11 cellular contexts compared by ENCODE assay signal in the genomic region with DNA sequence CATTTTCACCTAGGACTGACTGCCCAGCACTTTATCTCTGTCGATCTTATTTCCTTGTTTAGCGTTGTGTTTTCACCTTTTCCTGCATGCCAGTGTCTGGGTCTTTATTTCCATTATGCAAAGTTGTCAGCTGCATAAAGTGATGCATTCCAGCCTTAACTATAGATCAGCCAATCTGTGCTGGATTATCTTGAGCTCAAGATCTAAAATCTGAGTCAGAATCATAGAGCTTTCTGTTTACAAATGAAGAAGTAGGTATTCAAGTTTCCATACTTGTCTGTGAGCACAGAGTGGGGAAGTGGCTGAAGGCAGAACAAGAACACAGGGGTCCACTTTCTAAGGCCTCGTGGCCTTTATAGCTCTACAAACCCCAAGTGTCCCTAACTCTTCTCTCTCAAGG.
A peak's percentile ranks its signal among the peaks of the same experiment; 100 is the strongest.
DNase-seq lines count a peak whose midpoint lies in the region; ATAC-seq, FAIRE-seq and TF ChIP-seq lines count a peak whose summit lies in the region.
"Had no signal": no experiment of that assay in that cellular context is flagged by ENCODE, and none has a peak within 500 bp of the region (broad histone marks: within the 10 kb centered on the region; RNA-seq: fewer than 3 reads in every experiment).

No MANE protein-coding gene starts in this region.

- intact Hi-C loops in GM12878 (cut with micrococcal nuclease; ENCODE audit: unreplicated experiment) = no loop called here
- intact Hi-C loops in stomach (cut with DNase I; ENCODE audit: low total_unique reads) = no loop called here

- H3F3A ChIP-seq in DOHH2 (ENCODE audit: control insufficient read depth, insufficient read depth) = peaks cover 11% of the 10 kb centered on the region

- TF ChIP-seq EP300 in GM12878 (IDR thresholded peaks at IDR 0.05; ENCODE audit: borderline replicate concordance in 1 of 2, control insufficient read depth in 1 of 2, low read depth in 2 of 2, low read length in 2 of 2) (no peak), stomach (IDR thresholded peaks at IDR 0.05) (no peak)

- no TSS peak for BruUV-seq in GM12878 (replicated peaks; lab: Mats Ljungman, UMichigan)

- RAD21 ChIA-PET in GM12878 (lab: Charles Lee; ENCODE audit: unreplicated experiment) = interaction anchor here (0.6 to 1.7 kb wide), 4 partner anchors 14 to 349 kb away, joined by 3 to 6 read pairs (median 6); no protein-coding TSS in a partner anchor

- in situ Hi-C loops in GM12878 (cut with MboI) = no loop called here

- SMC1A ChIA-PET in GM12878 (lab: Charles Lee; ENCODE audit: uncharacterized antibody, unreplicated experiment) = interaction anchor here (0.8 to 1.3 kb wide), 9 partner anchors 8 to 386 kb away, joined by 3 to 5 read pairs (median 3); no protein-coding TSS in a partner anchor

- TF ChIP-seq POLR2A in GM12878 (IDR thresholded peaks at IDR 0.05; ENCODE audit: low read depth, low read length) (no peak), stomach (IDR thresholded peaks at IDR 0.05) (no peak)

- no peak overlapping the region for H3K9ac ChIP-seq in GM12878 (ENCODE audit: control insufficient read depth, insufficient read depth, low read length)

- H3K36me3 ChIP-seq in DOHH2 (ENCODE audit: control insufficient read depth, low read length) = no peaks in the 10 kb centered on the region; the same call in 1 of the 2 replicates
- no peaks in the 10 kb centered on the region for H3K36me3 ChIP-seq in GM12878 (ENCODE audit: control insufficient read depth in 2 of 2, insufficient read depth in 2 of 2, low read length in 1 of 2)
- no peaks in the 10 kb centered on the region for H3K36me3 ChIP-seq in stomach
- H3K36me3 ChIP-seq: left lung had no signal

- CTCF ChIA-PET in GM12878 (lab: Yijun Ruan, JAX) = interaction anchor here (1.2 kb wide), 1 partner anchor 200 kb away, joined by 3 read pairs; no protein-coding TSS in a partner anchor

- H4K20me1 ChIP-seq in DOHH2 (ENCODE audit: control insufficient read depth, insufficient read depth, low read depth, low read length) (no peaks in the 10 kb centered on the region), GM12878 (ENCODE audit: control insufficient read depth, insufficient read depth) (no peaks in the 10 kb centered on the region)

- TF ChIP-seq RAD21 in GM12878 (IDR thresholded peaks at IDR 0.05; ENCODE audit: insufficient read depth, low read depth, low read length) = no peak

- no peaks in the 10 kb centered on the region for H3K9me2 ChIP-seq in DOHH2 (replicated peaks; ENCODE audit: control insufficient read depth, low read length)

- no peaks in the 10 kb centered on the region for H3K9me3 ChIP-seq in DOHH2 (ENCODE audit: control insufficient read depth, insufficient read depth, low read length)
- no peaks in the 10 kb centered on the region; the same call in 2 of the 3 replicates for H3K9me3 ChIP-seq in GM12878 (replicated peaks; ENCODE audit: control insufficient read depth, insufficient read depth, low read length)
- H3K9me3 ChIP-seq in stomach = no peaks in the 10 kb centered on the region
- H3K9me3 ChIP-seq: left lung had no signal

- 19% methylated on average over 3 of the region's 3 CpGs for WGBS in GM12878 (ENCODE audit: insufficient coverage, insufficient replicate concordance, low lambda C conversion rate, missing lambda C conversion rate)
- 50 to 66% (median 59%) methylated on average over 3 of the region's 3 CpGs for WGBS in stomach, 5 donors

- no peak for DNase-seq in GM19239 (ENCODE audit: insufficient read length, low spot score)
- no peak for DNase-seq in GM12878 (ENCODE audit: low read depth, low spot score)
- DNase-seq in NCI-H2107 treated with DMSO at 0.1 percent for 48 hours (lab: John Stamatoyannopoulos, UW; ENCODE audit: unreplicated experiment) = no peak
- no peak for DNase-seq in stomach
- DNase-seq in effector CD4-positive, alpha-beta T cell = no peak
- no peak for DNase-seq in EL
- DNase-seq: left lung, NCI-H1092 had no signal

- TF ChIP-seq CTCF in DOHH2 (IDR thresholded peaks at IDR 0.05; ENCODE audit: low read depth, low read length, poor library complexity, severe bottlenecking) = no peak
- TF ChIP-seq CTCF in GM12878 (IDR thresholded peaks at IDR 0.05 in 2 of 3, conservative IDR thresholded peaks at IDR 0.05 in 1 of 3; ENCODE audit: control insufficient read depth in 2 of 3, extremely low read depth in 1 of 3, insufficient read depth in 1 of 3, low read depth in 3 of 3, low read length in 3 of 3) = no peak
- no peak for TF ChIP-seq CTCF in stomach (IDR thresholded peaks at IDR 0.05)

- H3K27me3 ChIP-seq in DOHH2 (ENCODE audit: control insufficient read depth, low read length) (no peaks in the 10 kb centered on the region), GM12878 (replicated peaks in 1 of 2; ENCODE audit: control insufficient read depth in 2 of 2, insufficient read depth in 2 of 2, low read length in 1 of 2) (no peaks in the 10 kb centered on the region), stomach (no peaks in the 10 kb centered on the region)
- H3K27me3 ChIP-seq: left lung had no signal

- peak; percentile 90 for ATAC-seq in HG03159 (IDR thresholded peaks at IDR 0.05; ENCODE audit: unreplicated experiment)
- ATAC-seq in GM12878 = peak; percentile 82
- ATAC-seq: left lung had no signal

- H3K4me2 ChIP-seq in DOHH2 (ENCODE audit: low read length) (peak overlapping the region; percentile 89), GM12878 (ENCODE audit: control insufficient read depth, insufficient read depth) (no peak overlapping the region)

- H3K4me1 ChIP-seq in DOHH2 (ENCODE audit: control insufficient read depth, low read length) (peaks cover 55% of the 10 kb centered on the region), GM12878 (ENCODE audit: control insufficient read depth, insufficient read depth, low read length) (peaks cover 17% of the 10 kb centered on the region; the same call in 1 of the 2 replicates), stomach (peaks cover 0 to 12% (median 0%) of the 10 kb centered on the region in 4 donors)

- H2AFZ ChIP-seq in GM12878 (ENCODE audit: control insufficient read depth, low read depth, low read length) = no peak overlapping the region

- H3K79me2 ChIP-seq in DOHH2 (ENCODE audit: control insufficient read depth, low read length) (no peaks in the 10 kb centered on the region), GM12878 (ENCODE audit: control insufficient read depth, insufficient read depth, low read length) (no peaks in the 10 kb centered on the region)

- H3K4me3 ChIP-seq in DOHH2 (ENCODE audit: low read length) (peak overlapping the region; percentile 63), GM12878 (no peak overlapping the region), stomach (no peak overlapping the region)
- H3K4me3 ChIP-seq: left lung had no signal

- peak overlapping the region; percentile 85 for H3K27ac ChIP-seq in DOHH2 (ENCODE audit: low read depth, low read length)
- H3K27ac ChIP-seq in GM12878 (ENCODE audit: control insufficient read depth, insufficient read depth) = no peak overlapping the region
- no peak overlapping the region for H3K27ac ChIP-seq in stomach
- H3K27ac ChIP-seq: epithelial cell of prostate, left lung had no signal

- POLR2A ChIA-PET in GM12878 (lab: Charles Lee) = interaction anchor here (1.1 kb wide), 1 partner anchor 7 kb away, joined by 3 read pairs; no protein-coding TSS in a partner anchor

- FAIRE-seq in GM19239 (lab: Jason Lieb, UNC) (peak; percentile 67), GM12878 (lab: Jason Lieb, UNC) (no peak)

TF ChIP-seq in GM12878, 131 proteins besides CTCF, POLR2A, EP300 and RAD21:
- TF ChIP-seq SPI1 (IDR thresholded peaks at IDR 0.05; ENCODE audit: borderline replicate concordance, insufficient read depth, low read depth, low read length) (peak; percentile 67; the same call in 1 of the 2 replicates), IRF4 (IDR thresholded peaks at IDR 0.05; ENCODE audit: low read depth, low read length) (0 out of 2 replicates have a peak, but pooled peaks have one; percentile 23), ZNF217 (IDR thresholded peaks at IDR 0.05) (no peak), JUNB (IDR thresholded peaks at IDR 0.05) (peak; percentile 49)
TF ChIP-seq in GM12878: peak in this region for 3.
